10 cellular contexts compared by ENCODE assay signal in the genomic region with DNA sequence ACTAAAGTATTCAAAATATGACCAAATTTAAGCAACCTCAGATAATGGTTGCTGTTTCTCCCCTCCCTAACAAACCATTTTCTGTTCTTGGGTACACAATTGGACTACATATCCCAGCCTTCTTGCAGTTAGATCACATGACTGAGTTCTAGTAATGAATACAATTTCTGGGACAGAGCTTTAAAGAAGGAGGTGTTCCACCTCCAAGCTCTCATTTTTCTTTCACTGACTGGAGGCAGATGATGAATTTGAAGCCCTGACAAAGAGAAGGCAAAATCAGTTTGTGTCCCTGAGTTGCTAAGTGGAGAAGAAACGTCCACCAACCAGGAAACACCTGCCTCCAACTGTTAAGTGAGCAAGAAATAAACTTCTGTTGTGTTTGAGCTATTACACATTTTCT.
DNase-seq lines count a peak whose midpoint lies in the region; TF ChIP-seq lines count a peak whose summit lies in the region.
"Had no signal": no experiment of that assay in that cellular context is flagged by ENCODE, and none has a peak within 500 bp of the region (broad histone marks: within the 10 kb centered on the region; RNA-seq: fewer than 3 reads in every experiment).

No MANE protein-coding gene starts in this region.

- no peaks in the 10 kb centered on the region for H3K9me3 ChIP-seq in Loucy (ENCODE audit: insufficient read depth, low read depth, low read length)
- H3K9me3 ChIP-seq: Peyer's patch had no signal

- H3K79me2 ChIP-seq in Loucy (ENCODE audit: insufficient read depth, low read length) = no peaks in the 10 kb centered on the region

- peak; percentile 23 to 59 (median 32) for DNase-seq in NCI-H1417 (lab: John Stamatoyannopoulos, UW)
- DNase-seq in NCI-H1417 treated with DMSO at 0.1 percent for 48 hours (lab: John Stamatoyannopoulos, UW) = no peak
- peak; percentile 26 for DNase-seq in choroid plexus epithelial cell (ENCODE audit: low read depth)
- peak; percentile 92 for DNase-seq in pons (ENCODE audit: low spot score)
- DNase-seq in OCI-M2 (lab: John Stamatoyannopoulos, UW; ENCODE audit: unreplicated experiment) = no peak
- DNase-seq in stimulated activated naive CD4-positive, alpha-beta T cell (lab: John Stamatoyannopoulos, UW) = no peak
- DNase-seq in brain microvascular endothelial cell = no peak
- DNase-seq: activated CD4-positive, alpha-beta memory T cell treated with anti-CD3 and anti-CD28 coated beads, Interleukin-2, amount 10 ng/mL, durations not matched to agents 7 days and 5 days; Peyer's patch had no signal

- H3K4me2 ChIP-seq in Loucy (ENCODE audit: low read depth, low read length, poor library complexity, severe bottlenecking) = peak overlapping the region; percentile 48

- no peaks in the 10 kb centered on the region for H3K9me2 ChIP-seq in Loucy (replicated peaks; ENCODE audit: low read depth, low read length)

- H4K20me1 ChIP-seq in Loucy (ENCODE audit: insufficient read depth, low read length, poor library complexity, severe bottlenecking) = no peaks in the 10 kb centered on the region

- peaks cover 7% of the 10 kb centered on the region for H3K4me1 ChIP-seq in Loucy (ENCODE audit: insufficient read depth, low read length, poor library complexity, severe bottlenecking)
- H3K4me1 ChIP-seq: Peyer's patch had no signal

- peak overlapping the region; percentile 79 for H2AFZ ChIP-seq in Loucy (ENCODE audit: low read length)

- H3K27ac ChIP-seq in brain microvascular endothelial cell = no peak overlapping the region
- H3K27ac ChIP-seq: Peyer's patch had no signal

- H3K4me3 ChIP-seq in Loucy (ENCODE audit: low read length, poor library complexity, severe bottlenecking) (peak overlapping the region; percentile 45), choroid plexus epithelial cell (ENCODE audit: low read depth, low read length) (no peak overlapping the region), brain microvascular endothelial cell (ENCODE audit: low read depth, low read length) (no peak overlapping the region)
- H3K4me3 ChIP-seq: Peyer's patch had no signal

- no peaks in the 10 kb centered on the region for H3F3A ChIP-seq in Loucy (ENCODE audit: low read depth)

- no peak overlapping the region for H3K9ac ChIP-seq in Loucy (ENCODE audit: low read depth, low read length, poor library complexity, severe bottlenecking)

- TF ChIP-seq CTCF in Loucy (conservative IDR thresholded peaks at IDR 0.05; ENCODE audit: low read length) (no peak), choroid plexus epithelial cell (conservative IDR thresholded peaks at IDR 0.05; ENCODE audit: low read depth, low read length) (no peak), brain microvascular endothelial cell (IDR thresholded peaks at IDR 0.05; ENCODE audit: low read depth, low read length, missing control alignments) (no peak)

- no peaks in the 10 kb centered on the region for H3K27me3 ChIP-seq in Loucy (ENCODE audit: insufficient read depth, low read length, poor library complexity, severe bottlenecking)
- H3K27me3 ChIP-seq in brain microvascular endothelial cell (replicated peaks) = no peaks in the 10 kb centered on the region
- H3K27me3 ChIP-seq: Peyer's patch had no signal

- in situ Hi-C loops in brain microvascular endothelial cell (cut with HindIII; ENCODE audit: low pct_ligation_motif_present, low sequenced_read_pairs) = no loop called here

- H3K36me3 ChIP-seq in Loucy (ENCODE audit: insufficient read depth, low read length) = no peaks in the 10 kb centered on the region
- H3K36me3 ChIP-seq in brain microvascular endothelial cell (replicated peaks) = no peaks in the 10 kb centered on the region
- H3K36me3 ChIP-seq: Peyer's patch had no signal

Comparison
In these comparisons a context has a peak if more than half of its experiments do, and no peak if none do; other contexts are left out.
1. DNase-seq: peak in NCI-H1417 (3 of 3), choroid plexus epithelial cell (single experiment) and pons (single experiment); none in NCI-H1417 treated with DMSO at 0.1 percent for 48 hours (single experiment), OCI-M2 (single experiment), stimulated activated naive CD4-positive, alpha-beta T cell (0 of 6) and brain microvascular endothelial cell (single experiment).